Comparison of ENCODE assay signal across 1 cellular context in genomic region chr12:6141731-6142367, GRCh38.
TF ChIP-seq lines count a peak whose summit lies in the region.

No MANE protein-coding gene starts in this region.

TF ChIP-seq in K562, 482 proteins besides CTCF, POLR2A, EP300 and RAD21:
- 0 out of 2 replicates have a peak, but pooled peaks have one; percentile 31 for TF ChIP-seq ZBTB33 (CRISPR knock-in tag; IDR thresholded peaks at IDR 0.05)
TF ChIP-seq in K562: peak in this region for 1; not testable (repeated sequence) for 481.
